ENCODE assay signal across 1 cellular context in the genomic region with DNA sequence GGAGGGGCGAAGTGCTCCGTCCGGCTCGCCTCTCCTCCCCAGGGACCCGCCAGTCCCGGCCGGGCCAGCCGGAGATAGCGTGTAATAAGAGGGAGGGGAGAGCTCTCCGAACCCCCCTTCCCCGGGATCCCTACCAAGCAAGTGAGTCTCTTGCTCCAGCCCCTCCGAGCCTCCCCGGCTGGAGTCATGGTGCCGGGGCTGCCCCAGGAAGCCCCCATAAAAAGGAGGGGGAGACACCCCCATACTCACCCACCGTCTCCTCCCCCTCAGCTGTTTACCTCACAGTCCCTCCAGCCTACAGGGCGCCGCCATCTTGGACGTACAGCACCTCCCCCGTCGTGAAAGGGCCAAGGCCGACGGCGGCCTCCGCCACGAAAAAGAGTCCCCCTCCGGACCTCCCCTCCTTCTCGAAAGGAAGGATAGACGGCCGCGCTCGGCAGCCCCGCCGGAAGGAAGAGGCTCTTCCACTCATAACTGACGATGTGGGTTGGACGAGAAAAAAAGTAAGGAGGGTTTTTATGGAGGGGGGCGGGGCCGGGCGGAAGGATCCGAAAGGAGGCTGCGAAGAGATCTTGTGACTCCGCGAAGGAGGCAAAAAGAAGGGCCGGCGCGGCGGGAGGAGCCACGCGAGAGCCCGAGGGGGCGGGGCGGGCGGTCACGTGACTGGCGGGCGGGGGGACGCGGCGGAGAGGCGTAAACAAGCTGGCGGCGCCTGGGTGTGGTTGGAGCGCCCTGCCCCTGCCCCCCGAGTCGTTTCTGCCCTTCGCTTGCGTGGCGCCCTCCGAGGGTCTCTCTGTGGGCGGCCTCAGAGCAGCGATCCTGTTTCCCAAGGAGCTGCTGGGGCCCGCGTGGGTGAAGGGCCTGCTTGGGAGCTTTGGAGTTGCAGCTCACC.
TF ChIP-seq lines count a peak whose summit lies in the region.

A gene (minus strand): TSS at position 323 of the 892 bp plus-strand sequence. CDS start 15,744 bp downstream, outside the sequence.

TF ChIP-seq in HepG2, 621 proteins besides CTCF, POLR2A, EP300 and RAD21 (continued from another document and continues in another):
- TF ChIP-seq, protein P1, sequence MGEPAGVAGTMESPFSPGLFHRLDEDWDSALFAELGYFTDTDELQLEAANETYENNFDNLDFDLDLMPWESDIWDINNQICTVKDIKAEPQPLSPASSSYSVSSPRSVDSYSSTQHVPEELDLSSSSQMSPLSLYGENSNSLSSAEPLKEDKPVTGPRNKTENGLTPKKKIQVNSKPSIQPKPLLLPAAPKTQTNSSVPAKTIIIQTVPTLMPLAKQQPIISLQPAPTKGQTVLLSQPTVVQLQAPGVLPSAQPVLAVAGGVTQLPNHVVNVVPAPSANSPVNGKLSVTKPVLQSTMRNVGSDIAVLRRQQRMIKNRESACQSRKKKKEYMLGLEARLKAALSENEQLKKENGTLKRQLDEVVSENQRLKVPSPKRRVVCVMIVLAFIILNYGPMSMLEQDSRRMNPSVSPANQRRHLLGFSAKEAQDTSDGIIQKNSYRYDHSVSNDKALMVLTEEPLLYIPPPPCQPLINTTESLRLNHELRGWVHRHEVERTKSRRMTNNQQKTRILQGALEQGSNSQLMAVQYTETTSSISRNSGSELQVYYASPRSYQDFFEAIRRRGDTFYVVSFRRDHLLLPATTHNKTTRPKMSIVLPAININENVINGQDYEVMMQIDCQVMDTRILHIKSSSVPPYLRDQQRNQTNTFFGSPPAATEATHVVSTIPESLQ (CRISPR knock-in tag; conservative IDR thresholded peaks at IDR 0.05), result no peak
- TF ChIP-seq THYN1 (CRISPR knock-in tag; IDR thresholded peaks at IDR 0.05; ENCODE audit: borderline replicate concordance, low read depth) (no peak), POGZ (CRISPR knock-in tag; IDR thresholded peaks at IDR 0.05) (peak; percentile 92), ZNF558 (CRISPR knock-in tag; IDR thresholded peaks at IDR 0.05; ENCODE audit: borderline replicate concordance) (no peak), AKAP8 (CRISPR knock-in tag; IDR thresholded peaks at IDR 0.05) (no peak), SIN3A (IDR thresholded peaks at IDR 0.05; ENCODE audit: borderline replicate concordance, low read depth, low read length) (peak; percentile 70; the same call in 1 of the 2 replicates), ATF7-NPFF (CRISPR knock-in tag; IDR thresholded peaks at IDR 0.05; ENCODE audit: low read depth) (peak; percentile 47; the same call in 1 of the 2 replicates), ZNF816 (CRISPR knock-in tag; IDR thresholded peaks at IDR 0.05; ENCODE audit: borderline replicate concordance) (no peak; the same call in 1 of the 2 replicates), NCOA1 (CRISPR knock-in tag; IDR thresholded peaks at IDR 0.05) (no peak), ESRRA (CRISPR knock-in tag; IDR thresholded peaks at IDR 0.05; ENCODE audit: low read depth) (peak; percentile 31; the same call in 1 of the 2 replicates), HNF4G (IDR thresholded peaks at IDR 0.05; ENCODE audit: borderline replicate concordance, low read depth, low read length) (0 out of 2 replicates have a peak, but pooled peaks have one; percentile 3), HNF4G (CRISPR knock-in tag; IDR thresholded peaks at IDR 0.05; ENCODE audit: borderline replicate concordance, low read depth) (no peak), ZNF839 (CRISPR knock-in tag; IDR thresholded peaks at IDR 0.05; ENCODE audit: borderline replicate concordance) (no peak), ZFX (CRISPR knock-in tag; IDR thresholded peaks at IDR 0.05; ENCODE audit: low read depth) (peak; percentile 69), SRY (CRISPR knock-in tag; IDR thresholded peaks at IDR 0.05) (peak; percentile 93), TAF15 (IDR thresholded peaks at IDR 0.05; ENCODE audit: low read depth, low read length, poor library complexity, severe bottlenecking) (peak; percentile 36), TSC22D2 (CRISPR knock-in tag; IDR thresholded peaks at IDR 0.05; ENCODE audit: borderline replicate concordance) (no peak), ZNF879 (CRISPR knock-in tag; IDR thresholded peaks at IDR 0.05) (0 out of 2 replicates have a peak, but pooled peaks have one; percentile 51), ZFP62 (CRISPR knock-in tag; IDR thresholded peaks at IDR 0.05) (no peak), NCOA5 (CRISPR knock-in tag; IDR thresholded peaks at IDR 0.05) (no peak), HOXA5 (CRISPR knock-in tag; IDR thresholded peaks at IDR 0.05) (peak; percentile 54; the same call in 1 of the 2 replicates), SP140L (CRISPR knock-in tag; IDR thresholded peaks at IDR 0.05; ENCODE audit: borderline replicate concordance) (no peak), ZSCAN25 (CRISPR knock-in tag; IDR thresholded peaks at IDR 0.05) (no peak), CAMTA2 (CRISPR knock-in tag; IDR thresholded peaks at IDR 0.05; ENCODE audit: borderline replicate concordance) (no peak), ATRX (CRISPR knock-in tag; IDR thresholded peaks at IDR 0.05; ENCODE audit: borderline replicate concordance) (no peak), ETV5 (CRISPR knock-in tag; IDR thresholded peaks at IDR 0.05; ENCODE audit: borderline replicate concordance) (peak; percentile 29; the same call in 1 of the 2 replicates), ZBTB38 (CRISPR knock-in tag; IDR thresholded peaks at IDR 0.05) (peak; percentile 10; the same call in 1 of the 2 replicates), TCF12 (IDR thresholded peaks at IDR 0.05) (no peak), TCF12 (CRISPR knock-in tag; IDR thresholded peaks at IDR 0.05) (no peak), AGO2 (optimal IDR thresholded peaks at IDR 0.05; ENCODE audit: low read depth, low read length) (peak; percentile 59), POLR2AphosphoS2 (IDR thresholded peaks at IDR 0.05; ENCODE audit: low read depth, low read length) (no peak), CHCHD3 (CRISPR knock-in tag; IDR thresholded peaks at IDR 0.05) (no peak), MIXL1 (CRISPR knock-in tag; IDR thresholded peaks at IDR 0.05) (peak; percentile 50), TBL1XR1 (IDR thresholded peaks at IDR 0.05; ENCODE audit: borderline replicate concordance, low read length, partially characterized antibody) (no peak)
- TF ChIP-seq, protein P2, sequence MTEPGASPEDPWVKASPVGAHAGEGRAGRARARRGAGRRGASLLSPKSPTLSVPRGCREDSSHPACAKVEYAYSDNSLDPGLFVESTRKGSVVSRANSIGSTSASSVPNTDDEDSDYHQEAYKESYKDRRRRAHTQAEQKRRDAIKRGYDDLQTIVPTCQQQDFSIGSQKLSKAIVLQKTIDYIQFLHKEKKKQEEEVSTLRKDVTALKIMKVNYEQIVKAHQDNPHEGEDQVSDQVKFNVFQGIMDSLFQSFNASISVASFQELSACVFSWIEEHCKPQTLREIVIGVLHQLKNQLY (CRISPR knock-in tag; IDR thresholded peaks at IDR 0.05), result no peak
- TF ChIP-seq, protein P3, sequence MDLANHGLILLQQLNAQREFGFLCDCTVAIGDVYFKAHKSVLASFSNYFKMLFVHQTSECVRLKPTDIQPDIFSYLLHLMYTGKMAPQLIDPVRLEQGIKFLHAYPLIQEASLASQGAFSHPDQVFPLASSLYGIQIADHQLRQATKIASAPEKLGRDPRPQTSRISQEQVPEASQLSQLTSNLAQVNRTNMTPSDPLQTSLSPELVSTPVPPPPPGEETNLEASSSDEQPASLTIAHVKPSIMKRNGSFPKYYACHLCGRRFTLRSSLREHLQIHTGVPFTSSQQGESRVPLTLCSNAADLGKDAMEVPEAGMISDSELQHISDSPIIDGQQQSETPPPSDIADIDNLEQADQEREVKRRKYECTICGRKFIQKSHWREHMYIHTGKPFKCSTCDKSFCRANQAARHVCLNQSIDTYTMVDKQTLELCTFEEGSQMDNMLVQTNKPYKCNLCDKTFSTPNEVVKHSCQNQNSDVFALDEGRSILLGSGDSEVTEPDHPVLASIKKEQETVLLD (CRISPR knock-in tag; IDR thresholded peaks at IDR 0.05; ENCODE audit: low read depth), result peak; percentile 45; the same call in 1 of the 2 replicates
- TF ChIP-seq, protein P4, sequence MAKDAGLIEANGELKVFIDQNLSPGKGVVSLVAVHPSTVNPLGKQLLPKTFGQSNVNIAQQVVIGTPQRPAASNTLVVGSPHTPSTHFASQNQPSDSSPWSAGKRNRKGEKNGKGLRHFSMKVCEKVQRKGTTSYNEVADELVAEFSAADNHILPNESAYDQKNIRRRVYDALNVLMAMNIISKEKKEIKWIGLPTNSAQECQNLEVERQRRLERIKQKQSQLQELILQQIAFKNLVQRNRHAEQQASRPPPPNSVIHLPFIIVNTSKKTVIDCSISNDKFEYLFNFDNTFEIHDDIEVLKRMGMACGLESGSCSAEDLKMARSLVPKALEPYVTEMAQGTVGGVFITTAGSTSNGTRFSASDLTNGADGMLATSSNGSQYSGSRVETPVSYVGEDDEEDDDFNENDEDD (CRISPR knock-in tag; IDR thresholded peaks at IDR 0.05; ENCODE audit: borderline replicate concordance), result peak; percentile 50; the same call in 1 of the 2 replicates
- TF ChIP-seq, protein P5, sequence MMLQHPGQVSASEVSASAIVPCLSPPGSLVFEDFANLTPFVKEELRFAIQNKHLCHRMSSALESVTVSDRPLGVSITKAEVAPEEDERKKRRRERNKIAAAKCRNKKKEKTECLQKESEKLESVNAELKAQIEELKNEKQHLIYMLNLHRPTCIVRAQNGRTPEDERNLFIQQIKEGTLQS (CRISPR knock-in tag; IDR thresholded peaks at IDR 0.05), result 0 out of 2 replicates have a peak, but pooled peaks have one; percentile 18
- TF ChIP-seq, protein P6, sequence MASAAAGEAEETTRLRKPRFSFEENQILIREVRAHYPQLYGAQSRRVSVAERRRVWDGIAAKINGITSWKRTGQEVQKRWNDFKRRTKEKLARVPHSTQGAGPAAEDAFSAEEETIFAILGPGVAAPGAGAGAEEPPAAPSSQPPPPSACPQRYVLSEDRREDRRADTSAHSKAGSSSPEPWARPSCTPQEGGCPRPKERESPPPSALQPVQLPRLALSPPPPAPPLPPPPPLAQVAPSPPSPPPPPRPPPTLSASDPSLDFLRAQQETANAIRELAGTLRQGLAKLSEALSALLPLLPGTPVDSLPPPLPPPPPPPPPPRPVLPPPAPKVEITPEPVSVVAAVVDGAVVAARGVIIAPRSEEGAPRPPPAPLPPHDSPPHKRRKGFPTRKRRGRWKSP (CRISPR knock-in tag; IDR thresholded peaks at IDR 0.05), result peak; percentile 86
- TF ChIP-seq, protein P7, sequence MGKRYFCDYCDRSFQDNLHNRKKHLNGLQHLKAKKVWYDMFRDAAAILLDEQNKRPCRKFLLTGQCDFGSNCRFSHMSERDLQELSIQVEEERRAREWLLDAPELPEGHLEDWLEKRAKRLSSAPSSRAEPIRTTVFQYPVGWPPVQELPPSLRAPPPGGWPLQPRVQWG (CRISPR knock-in tag; IDR thresholded peaks at IDR 0.05; ENCODE audit: borderline replicate concordance, low read depth), result no peak
- TF ChIP-seq, protein P8, sequence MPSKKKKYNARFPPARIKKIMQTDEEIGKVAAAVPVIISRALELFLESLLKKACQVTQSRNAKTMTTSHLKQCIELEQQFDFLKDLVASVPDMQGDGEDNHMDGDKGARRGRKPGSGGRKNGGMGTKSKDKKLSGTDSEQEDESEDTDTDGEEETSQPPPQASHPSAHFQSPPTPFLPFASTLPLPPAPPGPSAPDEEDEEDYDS (CRISPR knock-in tag; IDR thresholded peaks at IDR 0.05), result peak; percentile 72
- TF ChIP-seq, protein P9, sequence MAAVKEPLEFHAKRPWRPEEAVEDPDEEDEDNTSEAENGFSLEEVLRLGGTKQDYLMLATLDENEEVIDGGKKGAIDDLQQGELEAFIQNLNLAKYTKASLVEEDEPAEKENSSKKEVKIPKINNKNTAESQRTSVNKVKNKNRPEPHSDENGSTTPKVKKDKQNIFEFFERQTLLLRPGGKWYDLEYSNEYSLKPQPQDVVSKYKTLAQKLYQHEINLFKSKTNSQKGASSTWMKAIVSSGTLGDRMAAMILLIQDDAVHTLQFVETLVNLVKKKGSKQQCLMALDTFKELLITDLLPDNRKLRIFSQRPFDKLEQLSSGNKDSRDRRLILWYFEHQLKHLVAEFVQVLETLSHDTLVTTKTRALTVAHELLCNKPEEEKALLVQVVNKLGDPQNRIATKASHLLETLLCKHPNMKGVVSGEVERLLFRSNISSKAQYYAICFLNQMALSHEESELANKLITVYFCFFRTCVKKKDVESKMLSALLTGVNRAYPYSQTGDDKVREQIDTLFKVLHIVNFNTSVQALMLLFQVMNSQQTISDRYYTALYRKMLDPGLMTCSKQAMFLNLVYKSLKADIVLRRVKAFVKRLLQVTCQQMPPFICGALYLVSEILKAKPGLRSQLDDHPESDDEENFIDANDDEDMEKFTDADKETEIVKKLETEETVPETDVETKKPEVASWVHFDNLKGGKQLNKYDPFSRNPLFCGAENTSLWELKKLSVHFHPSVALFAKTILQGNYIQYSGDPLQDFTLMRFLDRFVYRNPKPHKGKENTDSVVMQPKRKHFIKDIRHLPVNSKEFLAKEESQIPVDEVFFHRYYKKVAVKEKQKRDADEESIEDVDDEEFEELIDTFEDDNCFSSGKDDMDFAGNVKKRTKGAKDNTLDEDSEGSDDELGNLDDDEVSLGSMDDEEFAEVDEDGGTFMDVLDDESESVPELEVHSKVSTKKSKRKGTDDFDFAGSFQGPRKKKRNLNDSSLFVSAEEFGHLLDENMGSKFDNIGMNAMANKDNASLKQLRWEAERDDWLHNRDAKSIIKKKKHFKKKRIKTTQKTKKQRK (IDR thresholded peaks at IDR 0.05; ENCODE audit: low read length), result no peak
- TF ChIP-seq, protein P10, sequence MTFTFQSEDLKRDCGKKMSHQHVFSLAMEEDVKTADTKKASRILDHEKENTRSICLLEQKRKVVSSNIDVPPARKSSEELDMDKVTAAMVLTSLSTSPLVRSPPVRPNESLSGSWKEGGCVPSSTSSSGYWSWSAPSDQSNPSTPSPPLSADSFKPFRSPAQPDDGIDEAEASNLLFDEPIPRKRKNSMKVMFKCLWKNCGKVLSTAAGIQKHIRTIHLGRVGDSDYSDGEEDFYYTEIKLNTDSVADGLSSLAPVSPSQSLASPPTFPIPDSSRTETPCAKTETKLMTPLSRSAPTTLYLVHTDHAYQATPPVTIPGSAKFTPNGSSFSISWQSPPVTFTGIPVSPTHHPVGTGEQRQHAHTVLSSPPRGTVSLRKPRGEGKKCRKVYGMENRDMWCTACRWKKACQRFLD (CRISPR knock-in tag; IDR thresholded peaks at IDR 0.05; ENCODE audit: borderline replicate concordance), result no peak
- TF ChIP-seq, protein P11, sequence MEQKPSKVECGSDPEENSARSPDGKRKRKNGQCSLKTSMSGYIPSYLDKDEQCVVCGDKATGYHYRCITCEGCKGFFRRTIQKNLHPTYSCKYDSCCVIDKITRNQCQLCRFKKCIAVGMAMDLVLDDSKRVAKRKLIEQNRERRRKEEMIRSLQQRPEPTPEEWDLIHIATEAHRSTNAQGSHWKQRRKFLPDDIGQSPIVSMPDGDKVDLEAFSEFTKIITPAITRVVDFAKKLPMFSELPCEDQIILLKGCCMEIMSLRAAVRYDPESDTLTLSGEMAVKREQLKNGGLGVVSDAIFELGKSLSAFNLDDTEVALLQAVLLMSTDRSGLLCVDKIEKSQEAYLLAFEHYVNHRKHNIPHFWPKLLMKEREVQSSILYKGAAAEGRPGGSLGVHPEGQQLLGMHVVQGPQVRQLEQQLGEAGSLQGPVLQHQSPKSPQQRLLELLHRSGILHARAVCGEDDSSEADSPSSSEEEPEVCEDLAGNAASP (CRISPR knock-in tag; IDR thresholded peaks at IDR 0.05; ENCODE audit: borderline replicate concordance), result no peak
